Comparison of ENCODE assay signal across 26 cellular contexts in genomic region chr10:46995234-46995633, GRCh38.
DNase-seq lines count a peak whose midpoint lies in the region; ATAC-seq and TF ChIP-seq lines count a peak whose summit lies in the region.
"Had no signal": no experiment of that assay in that cellular context is flagged by ENCODE, and none has a peak within 500 bp of the region (broad histone marks: within the 10 kb centered on the region; RNA-seq: fewer than 3 reads in every experiment).

No MANE protein-coding gene starts in this region.

- no peaks in the 10 kb centered on the region for H3K9me3 ChIP-seq in neural progenitor cell (ENCODE audit: low read depth)

- H3K27ac Mint-ChIP-seq in brain (no peak overlapping the region), neural progenitor cell (no peak overlapping the region)
- H3K27ac Mint-ChIP-seq: activated CD4-positive, alpha-beta T cell treated with anti-CD3 and anti-CD28 coated beads, Interleukin-2, amount 10 ng/mL, durations not matched to agents 24 days and 14 days; IgD-negative memory B cell; mesothelial cell of epicardium; nephron progenitor cell had no signal

- H3K36me3 Mint-ChIP-seq in brain, result no peaks in the 10 kb centered on the region
- H3K36me3 Mint-ChIP-seq in neural progenitor cell, result no peaks in the 10 kb centered on the region
- H3K36me3 Mint-ChIP-seq: IgD-negative memory B cell, mesothelial cell of epicardium had no signal

- TF ChIP-seq EP300 in Ishikawa (IDR thresholded peaks at IDR 0.05; ENCODE audit: borderline replicate concordance), result no peak

- H3K4me3 ChIP-seq in neural progenitor cell, result no peak overlapping the region
- H3K4me3 ChIP-seq: BLaER1 treated with 17β-estradiol and CSF1 and Interleukin-3, amounts not matched to agents 10 nM and 100 nM had no signal

- H3K4me2 ChIP-seq in neural progenitor cell, result no peak overlapping the region
- H3K4me2 ChIP-seq: BLaER1 treated with 17β-estradiol and CSF1 and Interleukin-3, amounts not matched to agents 10 nM and 100 nM had no signal

- peak; percentile 33 for TF ChIP-seq RAD21 in Ishikawa (IDR thresholded peaks at IDR 0.05; ENCODE audit: low read depth)

- H2AFZ ChIP-seq in neural progenitor cell (replicated peaks), result peak overlapping the region; percentile 69

- H3K9me3 Mint-ChIP-seq in brain (peaks cover 5 to 13% (median 10%) of the 10 kb centered on the region in 5 experiments), neural progenitor cell (peaks cover 10% of the 10 kb centered on the region)
- H3K9me3 Mint-ChIP-seq: activated CD4-positive, alpha-beta T cell treated with anti-CD3 and anti-CD28 coated beads, Interleukin-2, amount 10 ng/mL, durations not matched to agents 24 days and 14 days had no signal

- H3K79me2 ChIP-seq in neural progenitor cell (ENCODE audit: low read depth), result no peaks in the 10 kb centered on the region

- no peaks in the 10 kb centered on the region for H3K27me3 ChIP-seq in neural progenitor cell
- H3K27me3 ChIP-seq: BLaER1 treated with 17β-estradiol and CSF1 and Interleukin-3, amounts not matched to agents 10 nM and 100 nM had no signal

- H3K27ac ChIP-seq in neural progenitor cell, result no peak overlapping the region
- H3K27ac ChIP-seq: 22Rv1; BLaER1 treated with 17β-estradiol and CSF1 and Interleukin-3, amounts not matched to agents 10 nM and 100 nM; HL-60 had no signal

- no peaks in the 10 kb centered on the region for H3K4me1 ChIP-seq in neural progenitor cell

- no peak overlapping the region for H3K4me3 Mint-ChIP-seq in brain
- no peak overlapping the region for H3K4me3 Mint-ChIP-seq in neural progenitor cell
- H3K4me3 Mint-ChIP-seq: activated CD4-positive, alpha-beta T cell treated with anti-CD3 and anti-CD28 coated beads, Interleukin-2, amount 10 ng/mL, durations not matched to agents 24 days and 14 days; mesothelial cell of epicardium; nephron progenitor cell had no signal

- H4K20me1 ChIP-seq in neural progenitor cell (ENCODE audit: low read depth), result no peaks in the 10 kb centered on the region
- H4K20me1 ChIP-seq: BLaER1 treated with 17β-estradiol and CSF1 and Interleukin-3, amounts not matched to agents 10 nM and 100 nM had no signal

- no peaks in the 10 kb centered on the region for H3F3A ChIP-seq in neural progenitor cell (ENCODE audit: low read depth)

- H3K4me1 Mint-ChIP-seq in brain (no peaks in the 10 kb centered on the region), neural progenitor cell (no peaks in the 10 kb centered on the region)
- H3K4me1 Mint-ChIP-seq: activated CD4-positive, alpha-beta T cell treated with anti-CD3 and anti-CD28 coated beads, Interleukin-2, amount 10 ng/mL, durations not matched to agents 24 days and 14 days; mesothelial cell of epicardium; nephron progenitor cell had no signal

- H3K9ac ChIP-seq in neural progenitor cell, result no peak overlapping the region
- H3K9ac ChIP-seq: BLaER1 treated with 17β-estradiol and CSF1 and Interleukin-3, amounts not matched to agents 10 nM and 100 nM had no signal

- H3K27me3 Mint-ChIP-seq in brain (peaks cover 3% of the 10 kb centered on the region), neural progenitor cell (ENCODE audit: insufficient read depth, low read depth) (no peaks in the 10 kb centered on the region)

- H3K36me3 ChIP-seq in neural progenitor cell, result no peaks in the 10 kb centered on the region
- H3K36me3 ChIP-seq: BLaER1 treated with 17β-estradiol and CSF1 and Interleukin-3, amounts not matched to agents 10 nM and 100 nM had no signal

- DNase-seq in DMS 273 (lab: John Stamatoyannopoulos, UW; ENCODE audit: unreplicated experiment) (peak; percentile 1), DMS 273 treated with DMSO at 0.1 percent for 48 hours (lab: John Stamatoyannopoulos, UW) (no peak), neural progenitor cell (ENCODE audit: low spot score) (peak; percentile 43), LoVo (ENCODE audit: low spot score) (no peak)
- no peak for DNase-seq in activated CD4-positive, alpha-beta T cell treated with anti-CD3 and anti-CD28 coated beads for 48 hours
- DNase-seq: activated CD4-positive, alpha-beta T cell treated with anti-CD3 and anti-CD28 coated beads, Interleukin-2, amount 10 ng/mL, durations not matched to agents 24 days and 14 days; activated CD8-positive, alpha-beta memory T cell treated with anti-CD3 and anti-CD28 coated beads, Interleukin-2, amount 50 U/mL, for 48 hours; activated gamma-delta T cell; amygdala; DMS153; foreskin fibroblast; left cardiac atrium; NCI-H2029 treated with DMSO at 0.1 percent for 48 hours; NCI-H524; nephron progenitor cell; PC-3; stimulated activated CD4-positive, alpha-beta T cell treated with anti-CD3 and anti-CD28 coated beads, Interleukin-12 subunit alpha, Interleukin-12 subunit beta, amount 100 ng/mL, for 4 hours; T1000 had no signal

- peak; percentile 36 to 40 for TF ChIP-seq CTCF in brain (conservative IDR thresholded peaks at IDR 0.05)
- peak; percentile 45 for TF ChIP-seq CTCF in neural progenitor cell (IDR thresholded peaks at IDR 0.05)

- no peak for ATAC-seq in HG03442 (IDR thresholded peaks at IDR 0.05; ENCODE audit: unreplicated experiment)
- ATAC-seq: left cardiac atrium, PC-3 had no signal

TF ChIP-seq in Ishikawa, 13 proteins besides CTCF, POLR2A, EP300 and RAD21:
- no peak for TF ChIP-seq TEAD4 (IDR thresholded peaks at IDR 0.05)
- TF ChIP-seq USF1 (IDR thresholded peaks at IDR 0.05), result no peak
- TF ChIP-seq YY1 (IDR thresholded peaks at IDR 0.05; ENCODE audit: low read depth), result no peak
- no peak for TF ChIP-seq MAX (IDR thresholded peaks at IDR 0.05)
- no peak for TF ChIP-seq NFIC (IDR thresholded peaks at IDR 0.05)
- TF ChIP-seq REST (IDR thresholded peaks at IDR 0.05; ENCODE audit: low read depth), result no peak
- TF ChIP-seq TCF12 (IDR thresholded peaks at IDR 0.05; ENCODE audit: low read depth), result no peak
- no peak for TF ChIP-seq CEBPB (IDR thresholded peaks at IDR 0.05)
- TF ChIP-seq CREB1 (IDR thresholded peaks at IDR 0.05; ENCODE audit: low read depth), result no peak
- TF ChIP-seq ZBTB7A (IDR thresholded peaks at IDR 0.05; ENCODE audit: low read depth), result no peak
- no peak for TF ChIP-seq FOXM1 (IDR thresholded peaks at IDR 0.05; ENCODE audit: borderline replicate concordance, low read depth)
- no peak for TF ChIP-seq EGR1 (IDR thresholded peaks at IDR 0.05)

Comparison
In these comparisons a context has a peak if more than half of its experiments do, and no peak if none do; other contexts are left out.
1. DNase-seq: peak in DMS 273 (single experiment) and neural progenitor cell (single experiment); none in DMS 273 treated with DMSO at 0.1 percent for 48 hours (single experiment), LoVo (single experiment) and activated CD4-positive, alpha-beta T cell treated with anti-CD3 and anti-CD28 coated beads for 48 hours (single experiment).